ENCODE assay signal across 8 cellular contexts in genomic region chr4:94390804-94391410, GRCh38. TPM values are rescaled to one million over a fixed set of nuclear protein-coding genes. Genes with fewer than 3 reads are reported as not detected.
A peak's percentile ranks its signal among the peaks of the same experiment; 100 is the strongest.
DNase-seq lines count a peak whose midpoint lies in the region; ATAC-seq and TF ChIP-seq lines count a peak whose summit lies in the region.

No MANE protein-coding gene starts in this region.

- no peak overlapping the region for H3K4me3 ChIP-seq in HFF-Myc (replicated peaks; ENCODE audit: low read depth, low read length)
- no peak overlapping the region for H3K4me3 ChIP-seq in adrenal gland

- H3K4me1 ChIP-seq in adrenal gland (replicated peaks in 1 of 2) = no peaks in the 10 kb centered on the region

- TF ChIP-seq CTCF in HFF-Myc (IDR thresholded peaks at IDR 0.05; ENCODE audit: low read depth, low read length, missing control alignments) (peak; percentile 41), adrenal gland (IDR thresholded peaks at IDR 0.05) (peak; percentile 29 to 67 (median 54))

- ATAC-seq in GM19328 (IDR thresholded peaks at IDR 0.05; ENCODE audit: unreplicated experiment) = no peak

- H3K36me3 ChIP-seq in adrenal gland (replicated peaks in 1 of 2) = no peaks in the 10 kb centered on the region

- intact Hi-C loops in adrenal gland (cut with DNase I) (no loop called here), posterior vena cava (cut with DNase I) (no loop called here)

- H3K27me3 ChIP-seq in adrenal gland = no peaks in the 10 kb centered on the region

- 87 to 98% (median 89%) methylated on average over 2 of the region's 2 CpGs for WGBS in adrenal gland, 4 donors

- no peak overlapping the region for H3K27ac ChIP-seq in adrenal gland

- peak; percentile 1 for DNase-seq in NCI-H1092 treated with DMSO at 0.1 percent for 48 hours (lab: John Stamatoyannopoulos, UW)
- DNase-seq in NCI-H1092 (lab: John Stamatoyannopoulos, UW) = no peak
- DNase-seq in HFF-Myc (ENCODE audit: extremely low read depth, low read depth) = no peak
- peak in 3 of 7 donors; percentile 14 to 50 (median 34) for DNase-seq in adrenal gland
- peak; percentile 26 to 40 for DNase-seq in lung microvascular endothelial cell (ENCODE audit: low read depth in 2 of 2)
- no peak for DNase-seq in UCSD-AML1 (lab: John Stamatoyannopoulos, UW; ENCODE audit: unreplicated experiment)
- DNase-seq in posterior vena cava (ENCODE audit: low spot score) = no peak

- no peaks in the 10 kb centered on the region for H3K9me3 ChIP-seq in adrenal gland (replicated peaks in 1 of 3)

- no peak for TF ChIP-seq POLR2A in adrenal gland (IDR thresholded peaks at IDR 0.05)

RNA-seq across cellular contexts. Expression of gene HPGDS, which starts 48.3 kb away (rescaled TPM):
- 1 to 10 TPM in 4 of 8 donors, under 1 TPM in 4; 0.48 to 3.1 (median 1.2) TPM for total RNA-seq in adrenal gland
- 1 to 10 TPM; 1.1 to 1.4 (median 1.2) TPM for polyA plus RNA-seq in adrenal gland
- total RNA-seq in lung microvascular endothelial cell = not detected in 2 replicates
- total RNA-seq in posterior vena cava = 1 to 10 TPM; 2.5 to 7.5 TPM

Comparison
In these comparisons a context has a peak if more than half of its experiments do, and no peak if none do; other contexts are left out.
1. DNase-seq: peak in NCI-H1092 treated with DMSO at 0.1 percent for 48 hours (single experiment) and lung microvascular endothelial cell (2 of 2); none in NCI-H1092 (single experiment), HFF-Myc (single experiment), UCSD-AML1 (single experiment) and posterior vena cava (single experiment).